ENCODE assay signal across 14 cellular contexts in the genomic region with DNA sequence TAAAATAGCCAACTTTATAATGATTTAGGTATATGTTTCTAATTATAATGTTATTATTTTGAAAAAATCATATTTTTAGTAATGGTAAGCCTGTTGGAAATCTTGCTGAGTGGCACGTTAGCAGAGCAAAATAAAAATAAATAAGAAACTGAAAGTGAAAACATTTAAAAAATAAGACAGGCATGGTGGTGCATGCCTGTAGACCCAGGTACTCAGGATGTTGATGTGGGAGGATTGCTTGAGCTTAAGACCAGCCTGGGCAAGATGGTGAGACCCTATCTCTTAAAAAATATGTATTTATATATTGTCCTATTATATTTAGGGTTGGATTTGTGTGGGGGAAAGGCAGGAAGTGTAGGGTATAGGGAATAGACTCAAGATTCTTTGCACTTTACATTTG. TPM values are rescaled to one million over a fixed set of nuclear protein-coding genes. Genes with fewer than 3 reads are reported as not detected.
DNase-seq lines count a peak whose midpoint lies in the region; ATAC-seq, FAIRE-seq and TF ChIP-seq lines count a peak whose summit lies in the region.
"Had no signal": no experiment of that assay in that cellular context is flagged by ENCODE, and none has a peak within 500 bp of the region (broad histone marks: within the 10 kb centered on the region; RNA-seq: fewer than 3 reads in every experiment).

No MANE protein-coding gene starts in this region.

- POLR2A ChIA-PET in OCI-LY7 (lab: Charles Lee) = interaction anchor here (4.0 kb wide), 1 partner anchor 11 kb away, joined by 23 read pairs; no protein-coding TSS in a partner anchor

- peaks cover 35% of the 10 kb centered on the region for H3K36me3 ChIP-seq in CD4-positive, CD25-positive, alpha-beta regulatory T cell (ENCODE audit: control insufficient read depth, insufficient read depth, low read length)
- H3K36me3 ChIP-seq in muscle layer of duodenum (ENCODE audit: control insufficient read depth in 1 of 2, insufficient read depth in 2 of 2, low read length in 2 of 2) (peaks cover 6 to 30% of the 10 kb centered on the region in 2 donors), OCI-LY7 (ENCODE audit: insufficient read depth, low read length) (peaks cover 96% of the 10 kb centered on the region), colonic mucosa (no peaks in the 10 kb centered on the region)

- DNase-seq in CD4-positive, CD25-positive, alpha-beta regulatory T cell = peak in 2 of 3 donors; percentile 46 to 71
- DNase-seq in GM12891 (ENCODE audit: insufficient read length, low spot score) (no peak), OCI-LY7 (ENCODE audit: low spot score) (no peak), colonic mucosa (no peak), HTR-8/SVneo (ENCODE audit: insufficient read length, low spot score) (no peak), HFFc6 (no peak)
- DNase-seq: activated gamma-delta T cell treated with Interleukin-2 at 50 U/mL for 16 hours, NCI-H187 treated with DMSO at 0.1 percent for 48 hours, NCI-H526, thyroid gland had no signal

- H3K4me3 ChIP-seq in CD4-positive, CD25-positive, alpha-beta regulatory T cell (ENCODE audit: low read depth, low read length) = peak overlapping the region; percentile 94
- H3K4me3 ChIP-seq in muscle layer of duodenum (ENCODE audit: low read depth in 1 of 2, low read length in 2 of 2) = no peak overlapping the region
- no peak overlapping the region for H3K4me3 ChIP-seq in OCI-LY7 (ENCODE audit: low read depth, low read length, poor library complexity, severe bottlenecking)
- no peak overlapping the region for H3K4me3 ChIP-seq in colonic mucosa
- H3K4me3 ChIP-seq: cardiac muscle cell, thyroid gland had no signal

- FAIRE-seq in GM12891 (lab: Jason Lieb, UNC) (peak; percentile 28), HTR-8/SVneo (lab: Jason Lieb, UNC) (no peak)

- H3K27me3 ChIP-seq in CD4-positive, CD25-positive, alpha-beta regulatory T cell (ENCODE audit: control insufficient read depth, insufficient read depth, low read length) = no peaks in the 10 kb centered on the region
- H3K27me3 ChIP-seq in muscle layer of duodenum (ENCODE audit: low read depth, low read length) = no peaks in the 10 kb centered on the region
- no peaks in the 10 kb centered on the region for H3K27me3 ChIP-seq in colonic mucosa
- H3K27me3 ChIP-seq: cardiac muscle cell, thyroid gland had no signal

- no peaks in the 10 kb centered on the region for H4K20me1 ChIP-seq in OCI-LY7 (ENCODE audit: insufficient read depth, low read length)

- BruUV-seq in OCI-LY7 (replicated peaks; lab: Mats Ljungman, UMichigan) = no TSS peak

- peaks cover 26% of the 10 kb centered on the region for H3K36me3 Mint-ChIP-seq in CD4-positive, CD25-positive, alpha-beta regulatory T cell
- H3K36me3 Mint-ChIP-seq in activated naive CD8-positive, alpha-beta T cell = peaks cover 24% of the 10 kb centered on the region
- H3K36me3 Mint-ChIP-seq in HFFc6 (ENCODE audit: low read depth) = peaks cover 41% of the 10 kb centered on the region

- no peaks in the 10 kb centered on the region for H3K27me3 Mint-ChIP-seq in CD4-positive, CD25-positive, alpha-beta regulatory T cell
- no peaks in the 10 kb centered on the region for H3K27me3 Mint-ChIP-seq in activated naive CD8-positive, alpha-beta T cell
- peaks cover 1% of the 10 kb centered on the region for H3K27me3 Mint-ChIP-seq in HFFc6 (ENCODE audit: insufficient read depth)
- H3K27me3 Mint-ChIP-seq: progenitor cell of endocrine pancreas had no signal

- no peak overlapping the region for H3K9ac ChIP-seq in colonic mucosa (ENCODE audit: low read depth in 2 of 2, low read length in 2 of 2)

- H3K79me2 ChIP-seq in OCI-LY7 (ENCODE audit: insufficient read depth, low read depth, low read length) = peaks cover 90% of the 10 kb centered on the region

- no peak for ATAC-seq in CD4-positive, CD25-positive, alpha-beta regulatory T cell (ENCODE audit: low read depth in 2 of 2)

- H3K4me1 ChIP-seq in CD4-positive, CD25-positive, alpha-beta regulatory T cell (ENCODE audit: control insufficient read depth, insufficient read depth, low read length, poor library complexity, severe bottlenecking) = peaks cover 65% of the 10 kb centered on the region
- peaks cover 13 to 35% of the 10 kb centered on the region in 2 donors for H3K4me1 ChIP-seq in muscle layer of duodenum (ENCODE audit: control insufficient read depth in 1 of 2, insufficient read depth in 2 of 2, low read length in 2 of 2)
- peaks cover 26% of the 10 kb centered on the region for H3K4me1 ChIP-seq in OCI-LY7 (ENCODE audit: insufficient read depth, low read length, poor library complexity, severe bottlenecking)
- H3K4me1 ChIP-seq in colonic mucosa = no peaks in the 10 kb centered on the region

- TF ChIP-seq CTCF in OCI-LY7 (conservative IDR thresholded peaks at IDR 0.05; ENCODE audit: low read length) (no peak), colonic mucosa (IDR thresholded peaks at IDR 0.05) (no peak), HFFc6 (IDR thresholded peaks at IDR 0.05) (no peak)

- H3K9me3 Mint-ChIP-seq in CD4-positive, CD25-positive, alpha-beta regulatory T cell = no peaks in the 10 kb centered on the region
- H3K9me3 Mint-ChIP-seq in activated naive CD8-positive, alpha-beta T cell (ENCODE audit: low read depth) = no peaks in the 10 kb centered on the region
- H3K9me3 Mint-ChIP-seq in HFFc6 = no peaks in the 10 kb centered on the region

- H3K27ac Mint-ChIP-seq in CD4-positive, CD25-positive, alpha-beta regulatory T cell = peak overlapping the region; percentile 34 to 99 (median 86)
- peak overlapping the region; percentile 86 for H3K27ac Mint-ChIP-seq in activated naive CD8-positive, alpha-beta T cell
- no peak overlapping the region; the same call in 1 of the 2 replicates for H3K27ac Mint-ChIP-seq in HFFc6
- H3K27ac Mint-ChIP-seq: progenitor cell of endocrine pancreas had no signal

- H2AFZ ChIP-seq in OCI-LY7 (ENCODE audit: low read length) = no peak overlapping the region

- intact Hi-C loops in OCI-LY7 (cut with micrococcal nuclease; ENCODE audit: unreplicated experiment) = no loop called here
- intact Hi-C loops in colonic mucosa (cut with DNase I) = no loop called here

- H3K4me1 Mint-ChIP-seq in CD4-positive, CD25-positive, alpha-beta regulatory T cell = peaks cover 39 to 78% (median 57%) of the 10 kb centered on the region in 4 donors
- H3K4me1 Mint-ChIP-seq in activated naive CD8-positive, alpha-beta T cell (ENCODE audit: low read depth) = peaks cover 77% of the 10 kb centered on the region
- peaks cover 72% of the 10 kb centered on the region for H3K4me1 Mint-ChIP-seq in HFFc6 (ENCODE audit: low read depth)

- H3K9me2 ChIP-seq in OCI-LY7 (ENCODE audit: insufficient read depth, low read length) = no peaks in the 10 kb centered on the region

- no peaks in the 10 kb centered on the region for H3K9me3 ChIP-seq in CD4-positive, CD25-positive, alpha-beta regulatory T cell (ENCODE audit: control insufficient read depth in 2 of 2, low read length in 2 of 2)
- H3K9me3 ChIP-seq in muscle layer of duodenum (ENCODE audit: control insufficient read depth in 1 of 2, low read length in 2 of 2) = no peaks in the 10 kb centered on the region
- H3K9me3 ChIP-seq in OCI-LY7 (ENCODE audit: low read length) = no peaks in the 10 kb centered on the region
- no peaks in the 10 kb centered on the region for H3K9me3 ChIP-seq in colonic mucosa
- H3K9me3 ChIP-seq: thyroid gland had no signal

- H3K4me3 Mint-ChIP-seq in CD4-positive, CD25-positive, alpha-beta regulatory T cell = peak overlapping the region; percentile 20 to 80 (median 66)
- peak overlapping the region; percentile 72 for H3K4me3 Mint-ChIP-seq in activated naive CD8-positive, alpha-beta T cell
- H3K4me3 Mint-ChIP-seq in HFFc6 = no peak overlapping the region

- H3K27ac ChIP-seq in CD4-positive, CD25-positive, alpha-beta regulatory T cell (ENCODE audit: insufficient read depth, low read length, poor library complexity, severe bottlenecking) = peak overlapping the region; percentile 91
- H3K27ac ChIP-seq in muscle layer of duodenum (ENCODE audit: low read length) (peak overlapping the region; percentile 29), OCI-LY7 (ENCODE audit: low read depth, low read length, poor library complexity, severe bottlenecking) (no peak overlapping the region), colonic mucosa (no peak overlapping the region)
- H3K27ac ChIP-seq: thyroid gland had no signal

- no peak for TF ChIP-seq POLR2A in GM12891 (IDR thresholded peaks at IDR 0.05; ENCODE audit: low read depth, low read length)

- CTCF ChIA-PET in OCI-LY7 (lab: Charles Lee; ENCODE audit: unreplicated experiment) = no interaction called here

- H3K4me2 ChIP-seq in OCI-LY7 (ENCODE audit: low read length) = no peak overlapping the region

TF ChIP-seq in GM12891, 5 proteins besides CTCF, POLR2A, EP300 and RAD21:
- TF ChIP-seq POLR2AphosphoS5 (IDR thresholded peaks at IDR 0.05; ENCODE audit: low read depth, low read length) (no peak), SPI1 (IDR thresholded peaks at IDR 0.05; ENCODE audit: low read depth, low read length) (no peak), POU2F2 (IDR thresholded peaks at IDR 0.05; ENCODE audit: low read depth, low read length) (no peak)

RNA-seq across cellular contexts. Expression of a gene that starts 15.8 kb away (rescaled TPM):
- 200 TPM for total RNA-seq in CD4-positive, CD25-positive, alpha-beta regulatory T cell
- 10 to 100 TPM; 28.2 to 41.9 (median 37.0) TPM for polyA plus RNA-seq in CD4-positive, CD25-positive, alpha-beta regulatory T cell
- polyA plus RNA-seq in GM12891 (2012; ENCODE audit: low read depth, missing spikeins) = 13.4 TPM
- 65.9 and 74.5 TPM in 2 replicates for total RNA-seq in OCI-LY7 (2014; rRNA removed; shearing (Covaris generic))
- total RNA-seq in OCI-LY7 (2022) = 66.5 and 67.0 TPM in 2 replicates
- total RNA-seq in colonic mucosa = 10 to 100 TPM; 27.9 to 55.7 TPM
- total RNA-seq in HFFc6 (2021; fragmentation: NEBNext Ultra II Directional; extraction: Animal tissue kit (Norgen Biotek cat#: 25700)) = 10 to 100 TPM; 26.5 to 31.3 (median 29.8) TPM

RNA-seq across cellular contexts. Expression of a gene that starts 18.3 kb away (rescaled TPM):
- total RNA-seq in CD4-positive, CD25-positive, alpha-beta regulatory T cell = 207 TPM
- polyA plus RNA-seq in CD4-positive, CD25-positive, alpha-beta regulatory T cell = 100 to 1,000 TPM; 221 to 282 (median 255) TPM
- 236 TPM for polyA plus RNA-seq in GM12891 (2012; ENCODE audit: low read depth, missing spikeins)
- 145 and 185 TPM in 2 replicates for total RNA-seq in OCI-LY7 (2014; rRNA removed; shearing (Covaris generic))
- total RNA-seq in OCI-LY7 (2022) (201 and 213 TPM in 2 replicates), colonic mucosa (100 to 1,000 TPM; 175 to 203 TPM)
- total RNA-seq in HFFc6 (2021; fragmentation: NEBNext Ultra II Directional; extraction: Animal tissue kit (Norgen Biotek cat#: 25700)) = 100 to 1,000 TPM; 157 to 198 (median 184) TPM

Comparison
In these comparisons a context has a peak if more than half of its experiments do, and no peak if none do; other contexts are left out.
1. DNase-seq: peak in CD4-positive, CD25-positive, alpha-beta regulatory T cell (2 of 3); none in GM12891 (single experiment), OCI-LY7 (single experiment), colonic mucosa (single experiment), HTR-8/SVneo (single experiment) and HFFc6 (single experiment).
2. H3K27ac ChIP-seq: peak in CD4-positive, CD25-positive, alpha-beta regulatory T cell (single experiment) and muscle layer of duodenum (single experiment); none in OCI-LY7 (single experiment) and colonic mucosa (single experiment).